8 cellular contexts compared by ENCODE assay signal in the genomic region with DNA sequence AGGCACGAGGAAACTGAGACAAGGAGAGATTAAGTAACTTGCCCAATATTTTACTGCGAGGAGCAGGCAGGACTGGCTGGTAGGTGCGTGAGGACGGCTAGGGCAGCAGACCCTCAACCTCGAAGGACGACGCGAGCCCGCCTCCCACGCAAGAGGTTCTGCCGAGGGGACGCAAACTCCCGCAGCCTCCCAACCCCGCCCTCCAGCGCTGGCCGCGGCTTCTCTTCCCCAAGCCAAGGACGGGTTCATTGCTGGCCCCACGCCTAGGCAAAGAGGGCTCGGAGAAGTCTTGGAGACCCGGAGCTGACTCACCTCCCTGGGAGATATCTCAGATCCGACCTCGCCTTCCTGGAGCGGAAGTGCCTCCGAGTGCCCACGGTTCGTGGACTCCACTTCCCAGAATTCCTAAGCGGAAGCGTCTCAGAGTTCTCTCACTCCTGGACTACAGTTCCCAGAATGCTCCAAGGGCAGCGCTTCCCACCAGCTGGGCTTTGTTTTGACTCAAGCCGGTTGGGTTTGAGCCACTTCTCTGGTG. TPM values are rescaled to one million over a fixed set of nuclear protein-coding genes. Genes with fewer than 3 reads are reported as not detected.
DNase-seq lines count a peak whose midpoint lies in the region; TF ChIP-seq lines count a peak whose summit lies in the region.

Gene ZNF235 (minus strand): TSS at position 367 of the 535 bp plus-strand sequence. CDS start 1,621 bp downstream, outside the sequence.

- H3K9me3 ChIP-seq in MM.1S (replicated peaks; ENCODE audit: insufficient read depth, low read length) (no peaks in the 10 kb centered on the region), SJSA1 (replicated peaks) (peaks cover 5% of the 10 kb centered on the region), neutrophil (peaks cover 18% of the 10 kb centered on the region)

- no peaks in the 10 kb centered on the region for H3F3A ChIP-seq in MM.1S (ENCODE audit: insufficient read depth, low read length)

- no peaks in the 10 kb centered on the region for H4K20me1 ChIP-seq in MM.1S (ENCODE audit: insufficient read depth, low read length)

- H3K4me1 ChIP-seq in MM.1S (ENCODE audit: low read length): no peaks in the 10 kb centered on the region
- peaks cover 5% of the 10 kb centered on the region for H3K4me1 ChIP-seq in SJSA1 (replicated peaks)
- H3K4me1 ChIP-seq in neutrophil (ENCODE audit: control insufficient read depth in 1 of 2, insufficient read depth in 1 of 2, low read depth in 1 of 2, low read length in 1 of 2): peaks cover 4 to 11% of the 10 kb centered on the region in 2 experiments

- H3K4me3 ChIP-seq in H7 (ENCODE audit: insufficient read depth, low read depth, low read length) (peak within 1 kb of the TSS; percentile 91), MM.1S (ENCODE audit: low read length) (peak within 1 kb of the TSS; percentile 83), SJSA1 (peak within 1 kb of the TSS; percentile 53), neutrophil (ENCODE audit: low read depth in 1 of 2, low read length in 1 of 2) (peak within 1 kb of the TSS; percentile 62 to 80)

- DNase-seq in ELR (ENCODE audit: low read depth): peak; percentile 99
- peak; percentile 80 for DNase-seq in H7
- DNase-seq in MM.1S: peak; percentile 92
- peak; percentile 87 to 97 for DNase-seq in SJSA1 (ENCODE audit: low read depth in 1 of 2, low spot score in 2 of 2)
- DNase-seq in activated naive CD4-positive, alpha-beta T cell treated with anti-CD3 and anti-CD28 coated beads, Interleukin-2, amount 50 U/mL, for 16 hours: peak; percentile 73
- peak; percentile 82 for DNase-seq in germinal center (ENCODE audit: low spot score)
- DNase-seq in substantia nigra (lab: John Stamatoyannopoulos, UW): peak; percentile 37 to 96 (median 82)

- H3K27me3 ChIP-seq in H7 (ENCODE audit: control insufficient read depth, insufficient read depth, low read length) (no peaks in the 10 kb centered on the region), MM.1S (replicated peaks; ENCODE audit: insufficient read depth, low read length) (peaks cover 3% of the 10 kb centered on the region; the same call in 1 of the 2 replicates), SJSA1 (replicated peaks) (no peaks in the 10 kb centered on the region), neutrophil (no peaks in the 10 kb centered on the region)

- no peaks in the 10 kb centered on the region for H3K79me2 ChIP-seq in MM.1S (ENCODE audit: low read length)

- peak within 1 kb of the TSS; percentile 76 for H3K4me2 ChIP-seq in MM.1S (ENCODE audit: low read depth, low read length)

- TF ChIP-seq CTCF in MM.1S (IDR thresholded peaks at IDR 0.05; ENCODE audit: low read length): no peak
- no peak for TF ChIP-seq CTCF in neutrophil (IDR thresholded peaks at IDR 0.05)

- no peak within 1 kb of the TSS for H3K27ac ChIP-seq in MM.1S (ENCODE audit: low read length)
- H3K27ac ChIP-seq in SJSA1: peak within 1 kb of the TSS; percentile 36
- H3K27ac ChIP-seq in neutrophil: no peak within 1 kb of the TSS
- H3K27ac ChIP-seq in substantia nigra (ENCODE audit: low read depth, low read length, poor library complexity, severe bottlenecking): peak within 1 kb of the TSS; percentile 70

- peak within 1 kb of the TSS; percentile 47; the same call in 1 of the 2 replicates for H3K9ac ChIP-seq in MM.1S (ENCODE audit: low read length)

- H3K9me2 ChIP-seq in MM.1S (replicated peaks; ENCODE audit: insufficient read depth, low read length): no peaks in the 10 kb centered on the region

- peak within 1 kb of the TSS; percentile 80 for H2AFZ ChIP-seq in MM.1S (ENCODE audit: low read length)

- no peaks in the 10 kb centered on the region; the same call in 1 of the 2 replicates for H3K36me3 ChIP-seq in H7 (replicated peaks; ENCODE audit: control insufficient read depth, insufficient read depth, low read length)
- peaks cover 5% of the 10 kb centered on the region; the same call in 1 of the 2 replicates for H3K36me3 ChIP-seq in MM.1S (replicated peaks; ENCODE audit: insufficient read depth, low read length)
- H3K36me3 ChIP-seq in SJSA1: peaks cover 16% of the 10 kb centered on the region
- peaks cover 6% of the 10 kb centered on the region for H3K36me3 ChIP-seq in neutrophil

RNA-seq across cellular contexts. Expression of gene ZNF235, which starts in this region (rescaled TPM):
- 1.6 and 2.1 TPM in 2 replicates for total RNA-seq in H7 (2014; rRNA removed; shearing (Covaris generic))
- total RNA-seq in SJSA1 (2014; rRNA removed; shearing (Covaris generic)): 3.8 and 4.3 TPM in 2 replicates

Comparison
In these comparisons a context has a peak if more than half of its experiments do, and no peak if none do; other contexts are left out.
1. H3K27ac ChIP-seq: peak in SJSA1 (single experiment) and substantia nigra (single experiment); none in MM.1S (single experiment) and neutrophil (single experiment).
2. Peak in every context shown above with its lines, with median percentiles within 50 percentile points of each other: DNase-seq and H3K4me3 ChIP-seq.